ENCODE assay signal across 1 cellular context in genomic region chr6:31630177-31630934, GRCh38.
A peak's percentile ranks its signal among the peaks of the same experiment; 100 is the strongest.
TF ChIP-seq lines count a peak whose summit lies in the region.

No MANE protein-coding gene starts in this region.

TF ChIP-seq in HEK293, 187 proteins besides CTCF, POLR2A, EP300 and RAD21 (continued from another document):
- TF ChIP-seq ZNF768 (tag by site-specific recombination; IDR thresholded peaks at IDR 0.05) (no peak), ZNF26 (tag by site-specific recombination; IDR thresholded peaks at IDR 0.05) (no peak), ZNF175 (tag by site-specific recombination; IDR thresholded peaks at IDR 0.05) (no peak), OVOL3 (tag by site-specific recombination; IDR thresholded peaks at IDR 0.05) (no peak), YY2 (tag by site-specific recombination; IDR thresholded peaks at IDR 0.05) (no peak), ZEB2 (tag by site-specific recombination; IDR thresholded peaks at IDR 0.05) (no peak), TRIM28 (IDR thresholded peaks at IDR 0.05; ENCODE audit: borderline replicate concordance, low read length) (no peak), GLI2 (tag by site-specific recombination; IDR thresholded peaks at IDR 0.05; ENCODE audit: borderline replicate concordance, low read depth) (no peak), KLF1 (tag by site-specific recombination; IDR thresholded peaks at IDR 0.05) (peak; percentile 85), HOXC10 (CRISPR knock-in tag; IDR thresholded peaks at IDR 0.05) (no peak), PRDM1 (tag by site-specific recombination; IDR thresholded peaks at IDR 0.05) (peak; percentile 89), ZNF404 (tag by site-specific recombination; IDR thresholded peaks at IDR 0.05) (no peak), ZNF571 (tag by site-specific recombination; IDR thresholded peaks at IDR 0.05) (no peak), MZF1 (tag by site-specific recombination; IDR thresholded peaks at IDR 0.05; ENCODE audit: borderline replicate concordance) (no peak), ZNF280C (tag by site-specific recombination; IDR thresholded peaks at IDR 0.05) (no peak), ZNF596 (tag by site-specific recombination; IDR thresholded peaks at IDR 0.05) (no peak), KLF9 (tag by site-specific recombination; IDR thresholded peaks at IDR 0.05; ENCODE audit: low read depth) (peak; percentile 56; the same call in 1 of the 2 replicates), ZNF19 (tag by site-specific recombination; IDR thresholded peaks at IDR 0.05; ENCODE audit: low read depth) (no peak), KLF8 (tag by site-specific recombination; IDR thresholded peaks at IDR 0.05) (peak; percentile 52; the same call in 1 of the 2 replicates)
